1 cellular context compared by ENCODE assay signal in the genomic region with DNA sequence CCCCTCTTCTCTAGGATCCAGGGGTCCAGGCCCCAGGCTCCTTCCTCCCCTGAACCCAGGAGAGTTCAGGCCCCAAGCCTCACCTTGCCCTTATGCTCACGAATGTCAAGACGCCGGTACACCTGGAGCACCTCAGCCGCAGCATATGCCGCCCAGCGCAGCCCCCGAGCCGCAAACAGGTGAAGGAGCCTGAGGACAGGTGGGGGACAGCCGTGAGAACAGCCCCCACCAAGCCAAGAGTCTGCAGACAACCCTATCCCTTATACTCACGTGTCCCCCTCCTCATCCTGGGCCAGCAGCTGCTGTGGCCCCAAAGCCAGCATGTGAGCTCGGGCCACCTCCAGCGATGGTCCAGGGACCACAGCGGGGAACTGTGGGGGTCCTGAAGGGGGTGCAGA.
A peak's percentile ranks its signal among the peaks of the same experiment; 100 is the strongest.
TF ChIP-seq lines count a peak whose summit lies in the region.

No MANE protein-coding gene starts in this region.

TF ChIP-seq in K562, 482 proteins besides CTCF, POLR2A, EP300 and RAD21:
- TF ChIP-seq BCOR (IDR thresholded peaks at IDR 0.05) (no peak), FOXK2 (conservative IDR thresholded peaks at IDR 0.05 in 1 of 2, IDR thresholded peaks at IDR 0.05 in 1 of 2; ENCODE audit: low read depth in 2 of 2) (no peak), TRIM25 (IDR thresholded peaks at IDR 0.05; ENCODE audit: borderline replicate concordance) (no peak), ZNF143 (CRISPR knock-in tag; IDR thresholded peaks at IDR 0.05) (no peak), THAP7 (CRISPR knock-in tag; IDR thresholded peaks at IDR 0.05) (no peak), ZNF609 (CRISPR knock-in tag; IDR thresholded peaks at IDR 0.05; ENCODE audit: borderline replicate concordance) (no peak), RBFOX2 (IDR thresholded peaks at IDR 0.05; ENCODE audit: low read depth, low read length) (peak; percentile 26; the same call in 1 of the 2 replicates), HDAC1 (IDR thresholded peaks at IDR 0.05) (no peak), ZNF282 (CRISPR knock-in tag; IDR thresholded peaks at IDR 0.05) (no peak)
TF ChIP-seq in K562: peak in this region for 1.
